In the genomic region with DNA sequence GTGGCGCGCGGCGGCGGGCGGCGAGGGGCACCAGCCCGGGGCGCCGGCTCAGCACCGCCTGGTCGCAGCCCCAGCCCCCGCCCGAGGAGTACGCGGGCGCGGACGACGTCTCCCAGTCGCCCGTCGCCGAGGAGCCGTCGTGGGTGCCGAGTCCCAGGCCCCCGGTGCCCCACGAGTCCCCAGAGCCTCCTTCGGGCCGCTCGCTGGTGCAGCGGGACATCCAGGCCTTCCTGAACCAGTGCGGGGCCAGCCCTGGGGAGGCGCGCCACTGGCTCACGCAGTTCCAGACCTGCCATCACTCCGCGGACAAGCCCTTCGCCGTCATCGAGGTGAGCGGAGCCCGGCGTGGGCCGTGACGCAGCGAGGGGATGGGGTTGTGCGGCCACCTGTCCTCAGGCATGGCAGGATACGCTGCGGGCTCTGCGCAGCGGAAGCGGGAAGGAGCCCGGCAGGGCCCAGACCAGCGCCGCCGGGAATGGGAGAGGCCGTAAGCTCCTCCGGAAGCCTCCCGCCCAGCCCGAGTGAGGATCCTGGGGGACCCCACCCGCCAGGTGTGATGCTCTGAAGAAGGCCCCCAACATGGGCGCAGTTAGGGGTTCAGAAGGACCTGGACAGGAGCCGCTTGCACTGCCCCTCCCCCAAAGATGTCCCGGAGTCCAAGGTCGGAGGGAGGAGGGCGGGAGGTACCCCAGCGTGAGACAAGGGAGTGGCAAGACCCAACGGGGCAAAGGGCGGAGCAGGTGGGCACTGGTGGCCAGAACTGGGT, we compare ENCODE assay signal across 8 cellular contexts. TPM values are rescaled to one million over a fixed set of nuclear protein-coding genes. Genes with fewer than 3 reads are reported as not detected.
A peak's percentile ranks its signal among the peaks of the same experiment; 100 is the strongest.
DNase-seq lines count a peak whose midpoint lies in the region; ATAC-seq and TF ChIP-seq lines count a peak whose summit lies in the region.
"Had no signal": no experiment of that assay in that cellular context is flagged by ENCODE, and none has a peak within 500 bp of the region (broad histone marks: within the 10 kb centered on the region; RNA-seq: fewer than 3 reads in every experiment).

No MANE protein-coding gene starts in this region.

- peaks cover 11% of the 10 kb centered on the region for H3K4me1 ChIP-seq in HUES48 (ENCODE audit: control insufficient read depth, insufficient read depth, low read length)
- peaks cover 26% of the 10 kb centered on the region for H3K4me1 ChIP-seq in smooth muscle cell (ENCODE audit: low read depth)

- H3K27me3 ChIP-seq in HUES48 (ENCODE audit: control insufficient read depth, insufficient read depth, low read length) (peaks cover 38% of the 10 kb centered on the region), smooth muscle cell (ENCODE audit: low read depth) (peaks cover 30% of the 10 kb centered on the region)

- H3K4me3 ChIP-seq in HUES48 (ENCODE audit: low read depth, low read length) = peak overlapping the region; percentile 68
- H3K4me3 ChIP-seq in iPS-11a (ENCODE audit: low read depth, low read length) = peak overlapping the region; percentile 47
- H3K4me3 ChIP-seq in smooth muscle cell = peak overlapping the region; percentile 81

- H3K9me3 ChIP-seq in HUES48 (ENCODE audit: control insufficient read depth, insufficient read depth, low read length) (no peaks in the 10 kb centered on the region), smooth muscle cell (replicated peaks; ENCODE audit: low read depth) (no peaks in the 10 kb centered on the region)

- H3K36me3 Mint-ChIP-seq in activated T-cell treated with anti-CD3 and anti-CD28 coated beads, Interleukin-2, amount 50 U/mL, for 24 hours (ENCODE audit: low read depth) = peaks cover 6% of the 10 kb centered on the region

- no peak overlapping the region for H3K4me3 Mint-ChIP-seq in activated T-cell treated with anti-CD3 and anti-CD28 coated beads, Interleukin-2, amount 50 U/mL, for 24 hours

- ATAC-seq in GM21367 (IDR thresholded peaks at IDR 0.05; ENCODE audit: unreplicated experiment) (no peak), HG03025 (IDR thresholded peaks at IDR 0.05; ENCODE audit: low FRiP score, unreplicated experiment) (no peak), sciatic nerve (no peak)

- peak; percentile 53 for DNase-seq in activated T-cell treated with anti-CD3 and anti-CD28 coated beads, Interleukin-2, amount 50 U/mL, for 24 hours
- no peak for DNase-seq in smooth muscle cell (lab: John Stamatoyannopoulos, UW; ENCODE audit: unreplicated experiment)
- no peak for DNase-seq in sciatic nerve (ENCODE audit: low spot score)

- H3K9ac ChIP-seq in HUES48 (ENCODE audit: low read depth, low read length) (no peak overlapping the region), smooth muscle cell (ENCODE audit: low read depth) (no peak overlapping the region)

- no peaks in the 10 kb centered on the region for H3F3A ChIP-seq in smooth muscle cell (ENCODE audit: low read depth)

- peaks cover 26% of the 10 kb centered on the region for H3K4me1 Mint-ChIP-seq in activated T-cell treated with anti-CD3 and anti-CD28 coated beads, Interleukin-2, amount 50 U/mL, for 24 hours (ENCODE audit: low read depth)

- H3K79me2 ChIP-seq in smooth muscle cell (ENCODE audit: low read depth) = no peaks in the 10 kb centered on the region

- no peaks in the 10 kb centered on the region for H3K36me3 ChIP-seq in HUES48 (ENCODE audit: control insufficient read depth, insufficient read depth, low read length)
- H3K36me3 ChIP-seq in smooth muscle cell (ENCODE audit: low read depth) = no peaks in the 10 kb centered on the region

- H3K27ac Mint-ChIP-seq in activated T-cell treated with anti-CD3 and anti-CD28 coated beads, Interleukin-2, amount 50 U/mL, for 24 hours = no peak overlapping the region

- H3K27ac ChIP-seq in HUES48 (ENCODE audit: low read depth, low read length) (no peak overlapping the region), smooth muscle cell (ENCODE audit: low read depth) (no peak overlapping the region)
- H3K27ac ChIP-seq: HL-60 had no signal

- H2AFZ ChIP-seq in smooth muscle cell (ENCODE audit: low read depth) = no peak overlapping the region

- intact Hi-C loops in sciatic nerve (cut with DNase I) = no loop called here

- WGBS in smooth muscle cell (ENCODE audit: low lambda C conversion rate) = 3% methylated on average over 64 of the region's 71 CpGs

- peaks cover 26% of the 10 kb centered on the region for H3K27me3 Mint-ChIP-seq in activated T-cell treated with anti-CD3 and anti-CD28 coated beads, Interleukin-2, amount 50 U/mL, for 24 hours

- H4K20me1 ChIP-seq in smooth muscle cell (ENCODE audit: low read depth) = no peaks in the 10 kb centered on the region

- peak overlapping the region; percentile 99 for H3K4me2 ChIP-seq in smooth muscle cell

- H3K9me3 Mint-ChIP-seq in activated T-cell treated with anti-CD3 and anti-CD28 coated beads, Interleukin-2, amount 50 U/mL, for 24 hours = no peaks in the 10 kb centered on the region

- TF ChIP-seq CTCF in smooth muscle cell (IDR thresholded peaks at IDR 0.05; ENCODE audit: borderline replicate concordance, insufficient read depth, poor library complexity, severe bottlenecking) = no peak

RNA-seq across cellular contexts. Expression of a gene that starts 0.5 kb away (rescaled TPM):
- total RNA-seq in smooth muscle cell (0.49 and 1.3 TPM in 2 replicates), sciatic nerve (0.58 TPM)
- polyA plus RNA-seq in smooth muscle cell = 1.5 and 1.6 TPM in 2 replicates

RNA-seq across cellular contexts. Expression of a gene that starts 9.8 kb away (rescaled TPM):
- total RNA-seq in smooth muscle cell = 25.2 and 35.1 TPM in 2 replicates
- 36.1 and 39.9 TPM in 2 replicates for polyA plus RNA-seq in smooth muscle cell
- total RNA-seq in sciatic nerve = 17.7 TPM

RNA-seq across cellular contexts. Expression of a gene that starts 51.2 kb away (rescaled TPM):
- total RNA-seq in smooth muscle cell (not detected in 2 replicates), sciatic nerve (not detected)
- polyA plus RNA-seq in smooth muscle cell = 0.33 TPM in 1 of 2 replicates, not detected in the other
